1 cellular context compared by ENCODE assay signal in the genomic region with DNA sequence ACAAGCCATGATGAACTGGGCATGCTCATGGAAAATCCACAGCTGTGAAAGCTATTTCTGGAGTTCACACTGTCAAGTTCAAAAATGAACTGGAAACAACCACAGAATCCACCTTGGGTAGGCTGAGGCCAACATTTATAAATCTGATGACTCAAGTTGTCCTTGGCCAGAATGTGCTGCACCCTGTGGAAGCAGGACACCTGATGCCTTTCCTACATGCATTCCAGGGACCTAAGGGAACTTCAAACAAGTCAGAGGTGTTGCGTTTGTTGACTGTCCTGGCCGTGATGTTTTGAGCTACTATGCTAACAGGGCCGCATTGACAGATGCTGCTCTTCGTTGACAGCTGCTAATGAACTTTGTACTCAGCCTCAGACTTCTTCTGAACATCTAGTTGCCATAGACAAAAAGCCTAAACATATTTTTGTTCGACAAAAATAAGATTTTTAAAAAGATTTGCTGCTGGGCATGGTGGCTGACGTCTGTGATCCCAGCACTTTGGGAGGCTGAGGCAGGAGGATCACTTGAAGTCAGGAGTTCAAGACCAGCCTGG.
TF ChIP-seq lines count a peak whose summit lies in the region.

No MANE protein-coding gene starts in this region.

TF ChIP-seq in HepG2, 621 proteins besides CTCF, POLR2A, EP300 and RAD21 (continued from another document and continues in another):
- TF ChIP-seq, protein P1, sequence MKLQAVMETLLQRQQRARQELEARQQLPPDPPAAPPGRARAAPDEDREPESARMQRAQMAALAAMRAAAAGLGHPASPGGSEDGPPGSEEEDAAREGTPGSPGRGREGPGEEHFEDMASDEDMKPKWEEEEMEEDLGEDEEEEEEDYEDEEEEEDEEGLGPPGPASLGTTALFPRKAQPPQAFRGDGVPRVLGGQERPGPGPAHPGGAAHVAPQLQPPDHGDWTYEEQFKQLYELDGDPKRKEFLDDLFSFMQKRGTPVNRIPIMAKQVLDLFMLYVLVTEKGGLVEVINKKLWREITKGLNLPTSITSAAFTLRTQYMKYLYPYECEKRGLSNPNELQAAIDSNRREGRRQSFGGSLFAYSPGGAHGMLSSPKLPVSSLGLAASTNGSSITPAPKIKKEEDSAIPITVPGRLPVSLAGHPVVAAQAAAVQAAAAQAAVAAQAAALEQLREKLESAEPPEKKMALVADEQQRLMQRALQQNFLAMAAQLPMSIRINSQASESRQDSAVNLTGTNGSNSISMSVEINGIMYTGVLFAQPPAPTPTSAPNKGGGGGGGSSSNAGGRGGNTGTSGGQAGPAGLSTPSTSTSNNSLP (IDR thresholded peaks at IDR 0.05; ENCODE audit: low read depth, low read length): peak; percentile 73; the same call in 1 of the 2 replicates
- TF ChIP-seq HMG20A (CRISPR knock-in tag; IDR thresholded peaks at IDR 0.05; ENCODE audit: borderline replicate concordance) (peak; percentile 99), SAP130 (CRISPR knock-in tag; IDR thresholded peaks at IDR 0.05; ENCODE audit: low read depth) (peak; percentile 97), ZNF878 (CRISPR knock-in tag; IDR thresholded peaks at IDR 0.05) (peak; percentile 94), HDAC1 (CRISPR knock-in tag; IDR thresholded peaks at IDR 0.05) (peak; percentile 98), SNAPC2 (CRISPR knock-in tag; IDR thresholded peaks at IDR 0.05) (peak; percentile 97), ZNF773 (CRISPR knock-in tag; IDR thresholded peaks at IDR 0.05; ENCODE audit: borderline replicate concordance) (no peak), ZNF761 (CRISPR knock-in tag; conservative IDR thresholded peaks at IDR 0.05) (no peak), ZBTB42 (CRISPR knock-in tag; IDR thresholded peaks at IDR 0.05) (peak; percentile 84; the same call in 1 of the 2 replicates), WIZ (CRISPR knock-in tag; IDR thresholded peaks at IDR 0.05) (0 out of 2 replicates have a peak, but pooled peaks have one; percentile 20), NPAS2 (CRISPR knock-in tag; IDR thresholded peaks at IDR 0.05; ENCODE audit: borderline replicate concordance) (no peak), KDM5A (IDR thresholded peaks at IDR 0.05; ENCODE audit: borderline replicate concordance, low read length) (no peak), ASH2L (IDR thresholded peaks at IDR 0.05; ENCODE audit: insufficient read length, low read depth, low read length) (peak; percentile 45), YY1 (IDR thresholded peaks at IDR 0.05; ENCODE audit: insufficient read depth, insufficient replicate concordance, low read depth, low read length) (no peak), ZNF841 (CRISPR knock-in tag; IDR thresholded peaks at IDR 0.05; ENCODE audit: borderline replicate concordance) (no peak), ZMYM3 (CRISPR knock-in tag; IDR thresholded peaks at IDR 0.05) (peak; percentile 94), RELA (CRISPR knock-in tag; IDR thresholded peaks at IDR 0.05) (0 out of 2 replicates have a peak, but pooled peaks have one; percentile 39), DNMT3B (CRISPR knock-in tag; conservative IDR thresholded peaks at IDR 0.05) (no peak), PRMT3 (CRISPR knock-in tag; IDR thresholded peaks at IDR 0.05; ENCODE audit: borderline replicate concordance, low read depth) (0 out of 2 replicates have a peak, but pooled peaks have one; percentile 53), SIX4 (CRISPR knock-in tag; IDR thresholded peaks at IDR 0.05) (peak; percentile 98), ZNF678 (CRISPR knock-in tag; IDR thresholded peaks at IDR 0.05) (no peak), NBN (conservative IDR thresholded peaks at IDR 0.05) (no peak), DNMT1 (CRISPR knock-in tag; IDR thresholded peaks at IDR 0.05) (no peak), HNF4A (CRISPR knock-in tag; IDR thresholded peaks at IDR 0.05) (peak; percentile 98), RBM39 (IDR thresholded peaks at IDR 0.05; ENCODE audit: low read depth, low read length, poor library complexity, severe bottlenecking) (no peak), SMC3 (IDR thresholded peaks at IDR 0.05; ENCODE audit: low read length) (peak; percentile 41)
- TF ChIP-seq, protein P2, sequence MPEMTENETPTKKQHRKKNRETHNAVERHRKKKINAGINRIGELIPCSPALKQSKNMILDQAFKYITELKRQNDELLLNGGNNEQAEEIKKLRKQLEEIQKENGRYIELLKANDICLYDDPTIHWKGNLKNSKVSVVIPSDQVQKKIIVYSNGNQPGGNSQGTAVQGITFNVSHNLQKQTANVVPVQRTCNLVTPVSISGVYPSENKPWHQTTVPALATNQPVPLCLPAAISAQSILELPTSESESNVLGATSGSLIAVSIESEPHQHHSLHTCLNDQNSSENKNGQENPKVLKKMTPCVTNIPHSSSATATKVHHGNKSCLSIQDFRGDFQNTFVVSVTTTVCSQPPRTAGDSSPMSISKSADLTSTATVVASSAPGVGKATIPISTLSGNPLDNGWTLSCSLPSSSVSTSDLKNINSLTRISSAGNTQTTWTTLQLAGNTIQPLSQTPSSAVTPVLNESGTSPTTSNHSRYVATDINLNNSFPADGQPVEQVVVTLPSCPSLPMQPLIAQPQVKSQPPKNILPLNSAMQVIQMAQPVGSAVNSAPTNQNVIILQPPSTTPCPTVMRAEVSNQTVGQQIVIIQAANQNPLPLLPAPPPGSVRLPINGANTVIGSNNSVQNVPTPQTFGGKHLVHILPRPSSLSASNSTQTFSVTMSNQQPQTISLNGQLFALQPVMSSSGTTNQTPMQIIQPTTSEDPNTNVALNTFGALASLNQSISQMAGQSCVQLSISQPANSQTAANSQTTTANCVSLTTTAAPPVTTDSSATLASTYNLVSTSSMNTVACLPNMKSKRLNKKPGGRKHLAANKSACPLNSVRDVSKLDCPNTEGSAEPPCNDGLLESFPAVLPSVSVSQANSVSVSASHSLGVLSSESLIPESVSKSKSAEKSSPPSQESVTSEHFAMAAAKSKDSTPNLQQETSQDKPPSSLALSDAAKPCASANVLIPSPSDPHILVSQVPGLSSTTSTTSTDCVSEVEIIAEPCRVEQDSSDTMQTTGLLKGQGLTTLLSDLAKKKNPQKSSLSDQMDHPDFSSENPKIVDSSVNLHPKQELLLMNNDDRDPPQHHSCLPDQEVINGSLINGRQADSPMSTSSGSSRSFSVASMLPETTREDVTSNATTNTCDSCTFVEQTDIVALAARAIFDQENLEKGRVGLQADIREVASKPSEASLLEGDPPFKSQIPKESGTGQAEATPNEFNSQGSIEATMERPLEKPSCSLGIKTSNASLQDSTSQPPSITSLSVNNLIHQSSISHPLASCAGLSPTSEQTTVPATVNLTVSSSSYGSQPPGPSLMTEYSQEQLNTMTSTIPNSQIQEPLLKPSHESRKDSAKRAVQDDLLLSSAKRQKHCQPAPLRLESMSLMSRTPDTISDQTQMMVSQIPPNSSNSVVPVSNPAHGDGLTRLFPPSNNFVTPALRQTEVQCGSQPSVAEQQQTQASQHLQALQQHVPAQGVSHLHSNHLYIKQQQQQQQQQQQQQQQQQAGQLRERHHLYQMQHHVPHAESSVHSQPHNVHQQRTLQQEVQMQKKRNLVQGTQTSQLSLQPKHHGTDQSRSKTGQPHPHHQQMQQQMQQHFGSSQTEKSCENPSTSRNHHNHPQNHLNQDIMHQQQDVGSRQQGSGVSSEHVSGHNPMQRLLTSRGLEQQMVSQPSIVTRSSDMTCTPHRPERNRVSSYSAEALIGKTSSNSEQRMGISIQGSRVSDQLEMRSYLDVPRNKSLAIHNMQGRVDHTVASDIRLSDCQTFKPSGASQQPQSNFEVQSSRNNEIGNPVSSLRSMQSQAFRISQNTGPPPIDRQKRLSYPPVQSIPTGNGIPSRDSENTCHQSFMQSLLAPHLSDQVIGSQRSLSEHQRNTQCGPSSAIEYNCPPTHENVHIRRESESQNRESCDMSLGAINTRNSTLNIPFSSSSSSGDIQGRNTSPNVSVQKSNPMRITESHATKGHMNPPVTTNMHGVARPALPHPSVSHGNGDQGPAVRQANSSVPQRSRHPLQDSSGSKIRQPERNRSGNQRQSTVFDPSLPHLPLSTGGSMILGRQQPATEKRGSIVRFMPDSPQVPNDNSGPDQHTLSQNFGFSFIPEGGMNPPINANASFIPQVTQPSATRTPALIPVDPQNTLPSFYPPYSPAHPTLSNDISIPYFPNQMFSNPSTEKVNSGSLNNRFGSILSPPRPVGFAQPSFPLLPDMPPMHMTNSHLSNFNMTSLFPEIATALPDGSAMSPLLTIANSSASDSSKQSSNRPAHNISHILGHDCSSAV (CRISPR knock-in tag; IDR thresholded peaks at IDR 0.05; ENCODE audit: borderline replicate concordance): no peak
- TF ChIP-seq, protein P3, sequence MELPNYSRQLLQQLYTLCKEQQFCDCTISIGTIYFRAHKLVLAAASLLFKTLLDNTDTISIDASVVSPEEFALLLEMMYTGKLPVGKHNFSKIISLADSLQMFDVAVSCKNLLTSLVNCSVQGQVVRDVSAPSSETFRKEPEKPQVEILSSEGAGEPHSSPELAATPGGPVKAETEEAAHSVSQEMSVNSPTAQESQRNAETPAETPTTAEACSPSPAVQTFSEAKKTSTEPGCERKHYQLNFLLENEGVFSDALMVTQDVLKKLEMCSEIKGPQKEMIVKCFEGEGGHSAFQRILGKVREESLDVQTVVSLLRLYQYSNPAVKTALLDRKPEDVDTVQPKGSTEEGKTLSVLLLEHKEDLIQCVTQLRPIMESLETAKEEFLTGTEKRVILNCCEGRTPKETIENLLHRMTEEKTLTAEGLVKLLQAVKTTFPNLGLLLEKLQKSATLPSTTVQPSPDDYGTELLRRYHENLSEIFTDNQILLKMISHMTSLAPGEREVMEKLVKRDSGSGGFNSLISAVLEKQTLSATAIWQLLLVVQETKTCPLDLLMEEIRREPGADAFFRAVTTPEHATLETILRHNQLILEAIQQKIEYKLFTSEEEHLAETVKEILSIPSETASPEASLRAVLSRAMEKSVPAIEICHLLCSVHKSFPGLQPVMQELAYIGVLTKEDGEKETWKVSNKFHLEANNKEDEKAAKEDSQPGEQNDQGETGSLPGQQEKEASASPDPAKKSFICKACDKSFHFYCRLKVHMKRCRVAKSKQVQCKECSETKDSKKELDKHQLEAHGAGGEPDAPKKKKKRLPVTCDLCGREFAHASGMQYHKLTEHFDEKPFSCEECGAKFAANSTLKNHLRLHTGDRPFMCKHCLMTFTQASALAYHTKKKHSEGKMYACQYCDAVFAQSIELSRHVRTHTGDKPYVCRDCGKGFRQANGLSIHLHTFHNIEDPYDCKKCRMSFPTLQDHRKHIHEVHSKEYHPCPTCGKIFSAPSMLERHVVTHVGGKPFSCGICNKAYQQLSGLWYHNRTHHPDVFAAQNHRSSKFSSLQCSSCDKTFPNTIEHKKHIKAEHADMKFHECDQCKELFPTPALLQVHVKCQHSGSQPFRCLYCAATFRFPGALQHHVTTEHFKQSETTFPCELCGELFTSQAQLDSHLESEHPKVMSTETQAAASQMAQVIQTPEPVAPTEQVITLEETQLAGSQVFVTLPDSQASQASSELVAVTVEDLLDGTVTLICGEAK (IDR thresholded peaks at IDR 0.05): no peak
- TF ChIP-seq, protein P3 (CRISPR knock-in tag; IDR thresholded peaks at IDR 0.05): peak; percentile 71; the same call in 1 of the 2 replicates
- TF ChIP-seq, protein P4, sequence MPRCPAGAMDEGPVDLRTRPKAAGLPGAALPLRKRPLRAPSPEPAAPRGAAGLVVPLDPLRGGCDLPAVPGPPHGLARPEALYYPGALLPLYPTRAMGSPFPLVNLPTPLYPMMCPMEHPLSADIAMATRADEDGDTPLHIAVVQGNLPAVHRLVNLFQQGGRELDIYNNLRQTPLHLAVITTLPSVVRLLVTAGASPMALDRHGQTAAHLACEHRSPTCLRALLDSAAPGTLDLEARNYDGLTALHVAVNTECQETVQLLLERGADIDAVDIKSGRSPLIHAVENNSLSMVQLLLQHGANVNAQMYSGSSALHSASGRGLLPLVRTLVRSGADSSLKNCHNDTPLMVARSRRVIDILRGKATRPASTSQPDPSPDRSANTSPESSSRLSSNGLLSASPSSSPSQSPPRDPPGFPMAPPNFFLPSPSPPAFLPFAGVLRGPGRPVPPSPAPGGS (CRISPR knock-in tag; IDR thresholded peaks at IDR 0.05): 0 out of 2 replicates have a peak, but pooled peaks have one; percentile 17
- TF ChIP-seq, protein P5, sequence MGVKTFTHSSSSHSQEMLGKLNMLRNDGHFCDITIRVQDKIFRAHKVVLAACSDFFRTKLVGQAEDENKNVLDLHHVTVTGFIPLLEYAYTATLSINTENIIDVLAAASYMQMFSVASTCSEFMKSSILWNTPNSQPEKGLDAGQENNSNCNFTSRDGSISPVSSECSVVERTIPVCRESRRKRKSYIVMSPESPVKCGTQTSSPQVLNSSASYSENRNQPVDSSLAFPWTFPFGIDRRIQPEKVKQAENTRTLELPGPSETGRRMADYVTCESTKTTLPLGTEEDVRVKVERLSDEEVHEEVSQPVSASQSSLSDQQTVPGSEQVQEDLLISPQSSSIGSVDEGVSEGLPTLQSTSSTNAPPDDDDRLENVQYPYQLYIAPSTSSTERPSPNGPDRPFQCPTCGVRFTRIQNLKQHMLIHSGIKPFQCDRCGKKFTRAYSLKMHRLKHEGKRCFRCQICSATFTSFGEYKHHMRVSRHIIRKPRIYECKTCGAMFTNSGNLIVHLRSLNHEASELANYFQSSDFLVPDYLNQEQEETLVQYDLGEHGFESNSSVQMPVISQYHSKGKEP (CRISPR knock-in tag; IDR thresholded peaks at IDR 0.05): 0 out of 2 replicates have a peak, but pooled peaks have one; percentile 67
- TF ChIP-seq, protein P6, sequence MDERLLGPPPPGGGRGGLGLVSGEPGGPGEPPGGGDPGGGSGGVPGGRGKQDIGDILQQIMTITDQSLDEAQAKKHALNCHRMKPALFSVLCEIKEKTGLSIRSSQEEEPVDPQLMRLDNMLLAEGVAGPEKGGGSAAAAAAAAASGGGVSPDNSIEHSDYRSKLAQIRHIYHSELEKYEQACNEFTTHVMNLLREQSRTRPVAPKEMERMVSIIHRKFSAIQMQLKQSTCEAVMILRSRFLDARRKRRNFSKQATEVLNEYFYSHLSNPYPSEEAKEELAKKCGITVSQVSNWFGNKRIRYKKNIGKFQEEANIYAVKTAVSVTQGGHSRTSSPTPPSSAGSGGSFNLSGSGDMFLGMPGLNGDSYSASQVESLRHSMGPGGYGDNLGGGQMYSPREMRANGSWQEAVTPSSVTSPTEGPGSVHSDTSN (CRISPR knock-in tag; IDR thresholded peaks at IDR 0.05): peak; percentile 71
